28 cellular contexts compared by ENCODE assay signal in the genomic region with DNA sequence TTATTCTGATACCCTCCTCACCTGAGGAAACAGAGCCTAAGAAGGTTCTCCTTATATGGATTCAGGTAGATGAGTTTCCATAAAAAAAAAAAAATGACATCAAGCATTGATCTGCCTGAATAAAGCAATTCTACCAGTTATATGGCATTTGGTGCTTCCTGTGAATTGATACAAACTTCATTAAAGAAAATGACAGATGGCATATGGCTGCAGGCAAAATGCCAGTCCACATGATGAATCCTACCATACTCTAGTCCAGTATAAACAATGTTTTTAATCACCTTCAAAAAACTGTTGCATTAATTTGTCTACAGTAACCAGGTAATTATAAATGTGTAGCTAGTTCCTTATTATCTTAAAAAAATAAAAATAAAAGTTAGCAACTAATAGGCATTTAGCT.
"Had no signal": no experiment of that assay in that cellular context is flagged by ENCODE, and none has a peak within 500 bp of the region (broad histone marks: within the 10 kb centered on the region; RNA-seq: fewer than 3 reads in every experiment).

No MANE protein-coding gene starts in this region.

- DNase-seq: activated CD4-positive, alpha-beta T cell treated with anti-CD3 and anti-CD28 coated beads for 48 hours; activated CD4-positive, alpha-beta T cell treated with anti-CD3 and anti-CD28 coated beads, Interleukin-2, amount 50 U/mL, for 48 hours; activated CD8-positive, alpha-beta memory T cell treated with anti-CD3 and anti-CD28 coated beads for 24 hours; activated effector memory CD4-positive, alpha-beta T cell treated with anti-CD3 and anti-CD28 coated beads, Interleukin-2, amount 50 U/mL, for 16 hours; activated naive CD4-positive, alpha-beta T cell treated with anti-CD3 and anti-CD28 coated beads for 36 hours; activated naive CD8-positive, alpha-beta T cell treated with anti-CD3 and anti-CD28 coated beads for 36 hours; adrenal gland; brain microvascular endothelial cell; head of caudate nucleus; hypothalamus; immature natural killer cell; kidney; midbrain; naive thymus-derived CD8-positive, alpha-beta T cell; nucleus accumbens; pancreas; retina; stimulated activated CD4-positive, alpha-beta T cell treated with anti-CD3 and anti-CD28 coated beads, Interleukin-4, amount 100 ng/mL, for 4 hours; stimulated activated CD8-positive, alpha-beta memory T cell treated with anti-CD3 and anti-CD28 coated beads, Interleukin-4, amount 100 ng/mL, for 48 hours; stimulated activated naive CD8-positive, alpha-beta T cell treated with anti-CD3 and anti-CD28 coated beads, Interleukin-15, amount 100 ng/mL, for 72 hours; T1000; WERI-Rb-1 had no signal

- H3K4me1 ChIP-seq: adrenal gland, pancreas, prostate gland, upper lobe of left lung had no signal

- ATAC-seq: activated CD4-positive, CD25-positive, alpha-beta regulatory T cell treated with anti-CD3 and anti-CD28 coated beads, Interleukin-2, amount 50 U/mL, for 24 hours; naive thymus-derived CD8-positive, alpha-beta T cell; pancreas; sciatic nerve; stimulated activated memory B cell treated with anti-CD40 and anti-IgM and Interleukin-4, amounts not matched to agents 10 μg/mL and 1 μg/mL and 100 μg/mL, for 72 hours; stimulated activated naive CD8-positive, alpha-beta T cell treated with anti-CD3 and anti-CD28 coated beads, Interleukin-15, amount 100 ng/mL, for 72 hours had no signal

- H3K4me3 ChIP-seq: adrenal gland, pancreas, prostate gland, skin epidermis, upper lobe of left lung had no signal

- H3K36me3 ChIP-seq: adrenal gland, brain microvascular endothelial cell, pancreas, prostate gland, upper lobe of left lung, WERI-Rb-1 had no signal

- H3K27ac ChIP-seq: adrenal gland, brain microvascular endothelial cell, pancreas, prostate gland, skin epidermis, upper lobe of left lung, WERI-Rb-1 had no signal

- H3K9me3 ChIP-seq: adrenal gland, pancreas, prostate gland, upper lobe of left lung had no signal

- H3K27me3 ChIP-seq: adrenal gland, brain microvascular endothelial cell, pancreas, upper lobe of left lung had no signal
